Comparison of ENCODE assay signal across 18 cellular contexts in genomic region chr15:42507514-42507913, GRCh38. TPM values are rescaled to one million over a fixed set of nuclear protein-coding genes. Genes with fewer than 3 reads are reported as not detected.
DNase-seq lines count a peak whose midpoint lies in the region; ATAC-seq, FAIRE-seq and TF ChIP-seq lines count a peak whose summit lies in the region.
"Had no signal": no experiment of that assay in that cellular context is flagged by ENCODE, and none has a peak within 500 bp of the region (broad histone marks: within the 10 kb centered on the region; RNA-seq: fewer than 3 reads in every experiment).

No MANE protein-coding gene starts in this region.

- TF ChIP-seq CTCF in SK-N-SH (IDR thresholded peaks at IDR 0.05) = no peak
- no peak for TF ChIP-seq CTCF in hepatocyte (IDR thresholded peaks at IDR 0.05; ENCODE audit: poor library complexity)
- TF ChIP-seq CTCF in type B pancreatic cell (conservative IDR thresholded peaks at IDR 0.05) = no peak

- no peak for DNase-seq in H54 (ENCODE audit: insufficient read length, low spot score)
- no peak for DNase-seq in SK-N-SH
- DNase-seq in hepatocyte (ENCODE audit: low spot score) = no peak
- no peak for DNase-seq in type B pancreatic cell (ENCODE audit: extremely low spot score, unreplicated experiment)
- no peak for DNase-seq in RPMI8226
- DNase-seq in NCI-H1930 (lab: John Stamatoyannopoulos, UW) = no peak
- DNase-seq: AML-193, DND-41, H9, KG1, NCI-H1417, NCI-H187, NCI-H226, NCI-H524 had no signal

- FAIRE-seq in H54 (lab: Jason Lieb, UNC) = peak; percentile 68
- FAIRE-seq: G401.6, HepG2 had no signal

- H3K4me1 Mint-ChIP-seq in type B pancreatic cell (ENCODE audit: unreplicated experiment) = peaks cover 18% of the 10 kb centered on the region

- no peak for TF ChIP-seq POLR2A in H54 (IDR thresholded peaks at IDR 0.05; ENCODE audit: low read depth, low read length)

- H3K4me3 ChIP-seq in SK-N-SH (ENCODE audit: low read depth in 2 of 2, low read length in 1 of 2) (no peak overlapping the region), hepatocyte (no peak overlapping the region)

- TF ChIP-seq EP300 in SK-N-SH (IDR thresholded peaks at IDR 0.05; ENCODE audit: borderline replicate concordance in 1 of 2, low read depth in 1 of 2, low read length in 1 of 2) = no peak

- H2AFZ ChIP-seq in SK-N-SH (ENCODE audit: low read depth) = no peak overlapping the region
- no peak overlapping the region for H2AFZ ChIP-seq in hepatocyte

- CTCF ChIA-PET in SK-N-SH (lab: Yijun Ruan, JAX) = no interaction called here

- H3K27ac ChIP-seq in SK-N-SH (ENCODE audit: low read depth in 2 of 2, low read length in 1 of 2) (peak overlapping the region in 1 of 2 experiments; percentile 22; a peak in 2 of 4 replicates), hepatocyte (peak overlapping the region; percentile 9)
- H3K27ac ChIP-seq: C4-2B had no signal

- H3K9me3 ChIP-seq in SK-N-SH (no peaks in the 10 kb centered on the region), hepatocyte (ENCODE audit: low read depth) (no peaks in the 10 kb centered on the region)

- no peaks in the 10 kb centered on the region for H3K9me3 Mint-ChIP-seq in type B pancreatic cell
- H3K9me3 Mint-ChIP-seq: H9 had no signal

- H4K20me1 ChIP-seq in SK-N-SH (ENCODE audit: insufficient read depth) = 0 out of 2 replicates have a peak, but pooled peaks cover 2% of the 10 kb centered on the region
- H4K20me1 ChIP-seq in hepatocyte (ENCODE audit: insufficient read depth, poor library complexity, severe bottlenecking) = peaks cover 6% of the 10 kb centered on the region

- H3K79me2 ChIP-seq in SK-N-SH (ENCODE audit: insufficient read depth) (peaks cover 84% of the 10 kb centered on the region), hepatocyte (peaks cover 76% of the 10 kb centered on the region)

- no peak overlapping the region for H3K9ac ChIP-seq in SK-N-SH

- H3K27me3 ChIP-seq in SK-N-SH (ENCODE audit: insufficient read depth) (no peaks in the 10 kb centered on the region), hepatocyte (no peaks in the 10 kb centered on the region)

- H3K4me2 ChIP-seq in SK-N-SH = peak overlapping the region; percentile 14; the same call in 1 of the 2 replicates
- no peak overlapping the region for H3K4me2 ChIP-seq in hepatocyte

- 65% methylated on average over 4 of the region's 4 CpGs for WGBS in SK-N-SH (ENCODE audit: low lambda C conversion rate)
- WGBS in hepatocyte (ENCODE audit: low lambda C conversion rate, missing lambda C conversion rate) = 90% methylated on average over 4 of the region's 4 CpGs

- H3K9me2 ChIP-seq in SK-N-SH (no peaks in the 10 kb centered on the region), hepatocyte (replicated peaks; ENCODE audit: insufficient read depth) (no peaks in the 10 kb centered on the region)

- H3K27ac Mint-ChIP-seq in type B pancreatic cell = peak overlapping the region; percentile 59

- no peaks in the 10 kb centered on the region for H3K36me3 Mint-ChIP-seq in type B pancreatic cell

- POLR2A ChIA-PET in SK-N-SH (lab: Yijun Ruan, JAX) = no interaction called here

- no peak for ATAC-seq in HG03460 (IDR thresholded peaks at IDR 0.05; ENCODE audit: unreplicated experiment)
- ATAC-seq: HepG2 had no signal

- H3K36me3 ChIP-seq in SK-N-SH (replicated peaks in 1 of 2; ENCODE audit: control insufficient read depth in 1 of 2, insufficient read depth in 2 of 2, low read length in 1 of 2) (peaks cover 0 to 19% of the 10 kb centered on the region in 2 experiments), hepatocyte (replicated peaks; ENCODE audit: insufficient read depth, low read depth) (no peaks in the 10 kb centered on the region)

- no peaks in the 10 kb centered on the region for H3F3A ChIP-seq in SK-N-SH (replicated peaks; ENCODE audit: insufficient read depth)

- no peaks in the 10 kb centered on the region for H3K27me3 Mint-ChIP-seq in type B pancreatic cell

- TF ChIP-seq RAD21 in SK-N-SH (IDR thresholded peaks at IDR 0.05; ENCODE audit: low read length) = no peak

- no peak overlapping the region for H3K4me3 Mint-ChIP-seq in type B pancreatic cell
- H3K4me3 Mint-ChIP-seq: H9 had no signal

- H3K4me1 ChIP-seq in SK-N-SH (ENCODE audit: control insufficient read depth in 1 of 2, insufficient read depth in 2 of 2, low read depth in 1 of 2, low read length in 1 of 2) = peaks cover 2 to 8% of the 10 kb centered on the region in 2 experiments; a peak in 2 of 4 replicates
- no peaks in the 10 kb centered on the region for H3K4me1 ChIP-seq in hepatocyte (ENCODE audit: insufficient read depth)

TF ChIP-seq in SK-N-SH, 30 proteins besides CTCF, POLR2A, EP300 and RAD21:
- no peak for TF ChIP-seq CHD2 (IDR thresholded peaks at IDR 0.05; ENCODE audit: low read length, partially characterized antibody)
- TF ChIP-seq RFX5 (IDR thresholded peaks at IDR 0.05; ENCODE audit: low read length) = no peak
- TF ChIP-seq IRF3 (IDR thresholded peaks at IDR 0.05; ENCODE audit: low read depth, low read length) = no peak
- TF ChIP-seq NRF1 (IDR thresholded peaks at IDR 0.05; ENCODE audit: low read depth, low read length) = no peak
- no peak for TF ChIP-seq MEF2A (IDR thresholded peaks at IDR 0.05; ENCODE audit: borderline replicate concordance, low read depth)

RNA-seq across cellular contexts. Expression of gene SNAP23, which starts 12.1 kb away (rescaled TPM):
- polyA plus RNA-seq in SK-N-SH (2012; rRNA removed) (39.2 and 45.0 TPM in 2 replicates), hepatocyte (82.7 and 85.7 TPM in 2 replicates)
- 52.1 and 62.7 TPM in 2 replicates for polyA plus RNA-seq in SK-N-SH (2012; cell fraction: cytosol; rRNA removed)
- 17.6 and 52.3 TPM in 2 replicates for polyA plus RNA-seq in SK-N-SH (2012; cell fraction: nucleus; rRNA removed)
- total RNA-seq in hepatocyte (103 and 123 TPM in 2 replicates), type B pancreatic cell (ENCODE audit: low replicate concordance) (62.8 and 68.4 TPM in 2 replicates)

RNA-seq across cellular contexts. Expression of gene ZNF106, which starts 16.6 kb away (rescaled TPM):
- 8.9 and 12.9 TPM in 2 replicates for polyA plus RNA-seq in SK-N-SH (2012; rRNA removed)
- polyA plus RNA-seq in SK-N-SH (2012; cell fraction: cytosol; rRNA removed) = 11.8 and 12.0 TPM in 2 replicates
- 5.3 and 9.7 TPM in 2 replicates for polyA plus RNA-seq in SK-N-SH (2012; cell fraction: nucleus; rRNA removed)
- 39.0 and 44.5 TPM in 2 replicates for total RNA-seq in hepatocyte
- polyA plus RNA-seq in hepatocyte = 30.1 and 40.9 TPM in 2 replicates
- 44.5 and 52.4 TPM in 2 replicates for total RNA-seq in type B pancreatic cell (ENCODE audit: low replicate concordance)

RNA-seq across cellular contexts. Expression of gene LRRC57, which starts 41.1 kb away (rescaled TPM):
- polyA plus RNA-seq in SK-N-SH (2012; rRNA removed) (6.4 and 8.9 TPM in 2 replicates), hepatocyte (13.7 and 14.1 TPM in 2 replicates)
- polyA plus RNA-seq in SK-N-SH (2012; cell fraction: cytosol; rRNA removed) = 7.9 and 8.0 TPM in 2 replicates
- 6.2 and 7.8 TPM in 2 replicates for polyA plus RNA-seq in SK-N-SH (2012; cell fraction: nucleus; rRNA removed)
- total RNA-seq in hepatocyte (19.4 and 19.6 TPM in 2 replicates), type B pancreatic cell (ENCODE audit: low replicate concordance) (29.0 and 36.3 TPM in 2 replicates)

RNA-seq across cellular contexts. Expression of gene HAUS2, which starts 41.1 kb away (rescaled TPM):
- polyA plus RNA-seq in SK-N-SH (2012; rRNA removed) (9.4 and 11.3 TPM in 2 replicates), hepatocyte (9.6 and 15.1 TPM in 2 replicates)
- 12.7 and 15.0 TPM in 2 replicates for polyA plus RNA-seq in SK-N-SH (2012; cell fraction: cytosol; rRNA removed)
- 4.1 and 6.3 TPM in 2 replicates for polyA plus RNA-seq in SK-N-SH (2012; cell fraction: nucleus; rRNA removed)
- total RNA-seq in hepatocyte (20.2 and 36.8 TPM in 2 replicates), type B pancreatic cell (ENCODE audit: low replicate concordance) (17.3 and 23.2 TPM in 2 replicates)
